8 cellular contexts compared by ENCODE assay signal in the genomic region with DNA sequence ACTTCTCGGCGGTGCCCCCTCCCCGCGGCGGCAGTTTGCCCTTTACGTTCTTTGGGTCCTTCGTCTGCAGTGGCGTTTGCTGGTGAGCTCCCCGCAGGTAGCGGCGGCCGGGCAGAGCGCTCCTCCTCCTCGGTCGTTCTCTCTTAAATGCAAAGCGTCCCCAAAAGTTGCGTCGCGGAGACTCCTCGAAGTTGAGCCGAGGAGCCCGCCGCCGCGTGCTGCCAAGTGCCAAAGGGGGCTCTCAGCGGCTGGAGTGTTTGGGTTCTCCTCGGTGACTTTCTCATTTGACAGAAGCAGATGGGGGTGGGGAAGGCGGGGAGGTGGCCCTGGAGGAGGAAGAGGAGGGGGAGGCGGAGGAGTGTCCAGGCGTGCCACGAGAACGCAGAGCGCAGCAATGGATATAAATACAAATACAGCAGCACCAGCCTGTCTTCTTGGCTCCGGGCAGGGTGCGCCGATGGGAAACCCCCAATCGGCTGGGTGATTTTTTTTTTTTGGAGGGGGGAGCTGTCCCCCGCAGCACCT. TPM values are rescaled to one million over a fixed set of nuclear protein-coding genes. Genes with fewer than 3 reads are reported as not detected.
DNase-seq lines count a peak whose midpoint lies in the region; ATAC-seq, FAIRE-seq and TF ChIP-seq lines count a peak whose summit lies in the region.

Gene SOX21, minus strand, starts transcription at position 259 of the 525 bp plus-strand sequence. CDS start 496 bp downstream, outside the sequence.

- peaks cover 2 to 16% (median 5%) of the 10 kb centered on the region in 4 experiments; a peak in 6 of 7 replicates for H3K4me1 ChIP-seq in H1 (replicated peaks in 1 of 4; ENCODE audit: control insufficient read depth in 3 of 4, insufficient read depth in 4 of 4, low read length in 3 of 4)

- H3K18ac ChIP-seq in H1 (ENCODE audit: extremely low read depth, low read length) = peak within 1 kb of the TSS; percentile 93

- TF ChIP-seq RAD21 in H1 (IDR thresholded peaks at IDR 0.05 in 1 of 2, conservative IDR thresholded peaks at IDR 0.05 in 1 of 2; ENCODE audit: low read depth in 2 of 2, low read length in 2 of 2) = no peak

- H4K91ac ChIP-seq in H1 (replicated peaks; ENCODE audit: insufficient read length, low read length) = peak within 1 kb of the TSS; percentile 61

- no peak for DNase-seq in GM12864 (ENCODE audit: low read depth)
- peak; percentile 83 for DNase-seq in NCI-H748 (lab: John Stamatoyannopoulos, UW; ENCODE audit: unreplicated experiment)
- peak in 1 of 2 experiments; percentile 80 for DNase-seq in H1 (ENCODE audit: low read depth in 1 of 2, low spot score in 2 of 2)
- DNase-seq in pons (ENCODE audit: low spot score) = peak; percentile 37
- DNase-seq in cerebellar nuclear complex (lab: John Stamatoyannopoulos, UW) = no peak

- peak within 1 kb of the TSS; percentile 16 for H4K5ac ChIP-seq in H1 (ENCODE audit: insufficient read length, low read depth, low read length)

- CTCF ChIA-PET in H1 (lab: Charles Lee; ENCODE audit: partially characterized antibody) = interaction anchor here (0.9 to 1.0 kb wide), 2 partner anchors 10 to 33 kb away, joined by 3 to 4 read pairs; no protein-coding TSS in a partner anchor

- no peak for FAIRE-seq in H1 (lab: Jason Lieb, UNC)

- H3K79me2 ChIP-seq in H1 (ENCODE audit: control insufficient read depth in 1 of 2, insufficient read depth in 2 of 2, low read length in 2 of 2) = peaks cover 0 to 5% of the 10 kb centered on the region in 2 experiments; a peak in 2 of 4 replicates

- POLR2A ChIA-PET in H1 (lab: Charles Lee; ENCODE audit: partially characterized antibody) = interaction anchor here (0.6 to 1.2 kb wide), 5 partner anchors 10 to 668 kb away, joined by 3 to 6 read pairs (median 3); no protein-coding TSS in a partner anchor

- no peak within 1 kb of the TSS for H2AFZ ChIP-seq in H1 (ENCODE audit: low read length)

- no peak within 1 kb of the TSS for H2BK15ac ChIP-seq in H1 (ENCODE audit: low read length)

- no peak within 1 kb of the TSS for H3K14ac ChIP-seq in H1 (ENCODE audit: insufficient read length)

- H3K56ac ChIP-seq in H1 (replicated peaks; ENCODE audit: insufficient read length, low read depth, low read length) = no peak within 1 kb of the TSS

- H2BK120ac ChIP-seq in H1 (replicated peaks; ENCODE audit: low read depth, low read length) = no peak within 1 kb of the TSS

- peak within 1 kb of the TSS; percentile 77 for H4K8ac ChIP-seq in H1 (ENCODE audit: extremely low read depth, insufficient read depth, low read length)

- no peaks in the 10 kb centered on the region; a peak in 1 of 4 replicates for H3K9me3 ChIP-seq in H1 (ENCODE audit: insufficient read depth in 2 of 2, low read depth in 1 of 2, low read length in 1 of 2)

- H3K23ac ChIP-seq in H1 (ENCODE audit: insufficient read length) = no peak within 1 kb of the TSS

- H3K4ac ChIP-seq in H1 (replicated peaks; ENCODE audit: insufficient read length, low read depth, low read length) = no peak within 1 kb of the TSS

- no peak within 1 kb of the TSS for H2AK5ac ChIP-seq in H1 (ENCODE audit: low read depth, low read length)

- TF ChIP-seq POLR2A in H1 (IDR thresholded peaks at IDR 0.05; ENCODE audit: control extremely low read depth in 1 of 2, low read depth in 2 of 2, low read length in 2 of 2) = no peak

- H2BK12ac ChIP-seq in H1 (ENCODE audit: low read depth, low read length) = peak within 1 kb of the TSS; percentile 62; the same call in 1 of the 2 replicates

- TF ChIP-seq EP300 in H1 (IDR thresholded peaks at IDR 0.05; ENCODE audit: borderline replicate concordance in 1 of 2, low read depth in 2 of 2, low read length in 2 of 2) = no peak

- peaks cover 0 to 39% (median 30%) of the 10 kb centered on the region in 4 experiments; a peak in 6 of 7 replicates for H3K27me3 ChIP-seq in H1 (replicated peaks in 1 of 4; ENCODE audit: control insufficient read depth in 3 of 4, extremely low read depth in 1 of 4, insufficient read depth in 3 of 4, low read length in 3 of 4)

- TF ChIP-seq CTCF in GM12864 (IDR thresholded peaks at IDR 0.05; ENCODE audit: low read depth, low read length, missing control alignments) (no peak), H1 (IDR thresholded peaks at IDR 0.05; ENCODE audit: control extremely low read depth in 1 of 3, insufficient read depth in 1 of 3, low read depth in 1 of 3, low read length in 3 of 3) (no peak)

- 1% methylated on average over 28 of the region's 38 CpGs; no CpG with 5 or more reads in 1 of the 2 experiments for WGBS in H1 (ENCODE audit: extremely low coverage in 1 of 2, insufficient coverage in 1 of 2, insufficient read length in 1 of 2, insufficient replicate concordance in 2 of 2, low coverage in 1 of 2, low lambda C conversion rate in 2 of 2, missing lambda C conversion rate in 1 of 2), 2 experiments

- H2BK5ac ChIP-seq in H1 (ENCODE audit: low read depth, low read length) = no peak within 1 kb of the TSS; the same call in 1 of the 2 replicates

- peaks cover 34% of the 10 kb centered on the region for H3K23me2 ChIP-seq in H1 (ENCODE audit: low read depth, low read length)

- no peak for ATAC-seq in GM19467 (IDR thresholded peaks at IDR 0.05; ENCODE audit: unreplicated experiment)
- ATAC-seq in GM19395 (IDR thresholded peaks at IDR 0.05; ENCODE audit: unreplicated experiment) = no peak
- no peak for ATAC-seq in GM19455 (IDR thresholded peaks at IDR 0.05; ENCODE audit: unreplicated experiment)

- H3K27ac ChIP-seq in H1 (ENCODE audit: low read depth, low read length) = no peak within 1 kb of the TSS

- H4K20me1 ChIP-seq in H1 (replicated peaks in 1 of 2; ENCODE audit: control insufficient read depth in 1 of 2, insufficient read depth in 2 of 2, low read length in 2 of 2) = no peaks in the 10 kb centered on the region

- no peaks in the 10 kb centered on the region for H3K79me1 ChIP-seq in H1 (ENCODE audit: low read depth, low read length)

- peak within 1 kb of the TSS in 3 of 4 experiments; percentile 51 to 78 (median 66); a peak in 6 of 7 replicates for H3K9ac ChIP-seq in H1 (replicated peaks in 1 of 4; ENCODE audit: extremely low read depth in 1 of 4, low read depth in 3 of 4, low read length in 3 of 4)

- peaks cover 0 to 25% (median 0%) of the 10 kb centered on the region in 4 experiments; a peak in 2 of 8 replicates for H3K36me3 ChIP-seq in H1 (ENCODE audit: control insufficient read depth in 2 of 4, insufficient read depth in 4 of 4, low read length in 3 of 4)

- peak within 1 kb of the TSS; percentile 51; the same call in 1 of the 2 replicates for H2BK20ac ChIP-seq in H1 (ENCODE audit: low read length)

- H3K4me3 ChIP-seq in GM12864 (ENCODE audit: low read depth, low read length) = peak within 1 kb of the TSS; percentile 8; the same call in 1 of the 2 replicates
- peak within 1 kb of the TSS; percentile 67 to 86 (median 70) for H3K4me3 ChIP-seq in H1 (ENCODE audit: extremely low read depth in 1 of 4, insufficient read depth in 2 of 4, low read depth in 3 of 4, low read length in 4 of 4)

- H3K4me2 ChIP-seq in H1 (ENCODE audit: insufficient read depth in 1 of 2, low read depth in 2 of 2, low read length in 2 of 2) = peak within 1 kb of the TSS; percentile 94 to 99

TF ChIP-seq in H1, 55 proteins besides CTCF, POLR2A, EP300 and RAD21 (continues in another document):
- TF ChIP-seq KDM1A (IDR thresholded peaks at IDR 0.05; ENCODE audit: borderline replicate concordance, low read length) (no peak), EGR1 (IDR thresholded peaks at IDR 0.05; ENCODE audit: borderline replicate concordance, low read depth, low read length) (no peak), EZH2 (IDR thresholded peaks at IDR 0.05; ENCODE audit: low read depth, low read length, severe bottlenecking) (peak; percentile 64), TCF12 (IDR thresholded peaks at IDR 0.05; ENCODE audit: low read depth, low read length) (no peak), SIN3A (conservative IDR thresholded peaks at IDR 0.05 in 1 of 2, IDR thresholded peaks at IDR 0.05 in 1 of 2; ENCODE audit: low read depth in 1 of 2, low read length in 2 of 2) (peak in 1 of 2 experiments; percentile 20; a peak in 1 of 4 replicates), TAF7 (optimal IDR thresholded peaks at IDR 0.05; ENCODE audit: borderline replicate concordance, low read depth, low read length) (no peak), USF2 (IDR thresholded peaks at IDR 0.05; ENCODE audit: low read length) (no peak), E2F6 (IDR thresholded peaks at IDR 0.05) (peak; percentile 68), CTBP2 (IDR thresholded peaks at IDR 0.05; ENCODE audit: borderline replicate concordance, insufficient read depth, insufficient read length, low read length) (peak; percentile 37), ZNF274 (IDR thresholded peaks at IDR 0.05; ENCODE audit: borderline replicate concordance, extremely low read depth, low read length) (no peak), TEAD4 (IDR thresholded peaks at IDR 0.05; ENCODE audit: low read depth, low read length) (no peak), CEBPB (IDR thresholded peaks at IDR 0.05; ENCODE audit: low read depth, low read length) (no peak), SP2 (IDR thresholded peaks at IDR 0.05; ENCODE audit: low read length) (no peak), HDAC2 (IDR thresholded peaks at IDR 0.05; ENCODE audit: borderline replicate concordance in 1 of 2, low read depth in 2 of 2, low read length in 2 of 2) (no peak), CREB1 (IDR thresholded peaks at IDR 0.05) (no peak)

RNA-seq across cellular contexts. Expression of gene SOX21, which starts in this region (rescaled TPM):
- 3.9 and 4.2 TPM in 2 replicates for total RNA-seq in H1 (2021; fragmentation: NEBNext Ultra II Directional; extraction: Animal tissue kit (Norgen Biotek cat#: 25700))
- 3.9 and 9.3 TPM in 2 replicates for polyA plus RNA-seq in H1 (2011; rRNA removed)
- 7.1 TPM for polyA plus RNA-seq in H1 (2011; cell fraction: cytosol; rRNA removed)
- polyA plus RNA-seq in H1 (2011; cell fraction: nucleus; rRNA removed) = 6.9 TPM
- 2.8 to 3.9 TPM (median 3.0 TPM) in 4 replicates for polyA plus RNA-seq in H1 (2012, experiment 1 of 2)
- polyA plus RNA-seq in H1 (2012, experiment 2 of 2) = 2.5 TPM
- polyA plus RNA-seq in H1 (2013, experiment 1 of 2) = 1.5 TPM
- 1.1 TPM for polyA plus RNA-seq in H1 (2013, experiment 2 of 2)
- polyA minus RNA-seq in H1 (2011; rRNA and poly(A)+ RNA removed) = 3.7 and 7.6 TPM in 2 replicates
- 8.8 TPM for polyA minus RNA-seq in H1 (2011; cell fraction: cytosol; rRNA and poly(A)+ RNA removed)
- polyA minus RNA-seq in H1 (2011; cell fraction: nucleus; rRNA and poly(A)+ RNA removed) = 13.7 TPM

Comparison
In these comparisons a context has a peak if more than half of its experiments do, and no peak if none do; other contexts are left out.
1. DNase-seq: peak in NCI-H748 (single experiment) and pons (single experiment); none in GM12864 (single experiment) and cerebellar nuclear complex (0 of 2).